21 cellular contexts compared by ENCODE assay signal in the genomic region with DNA sequence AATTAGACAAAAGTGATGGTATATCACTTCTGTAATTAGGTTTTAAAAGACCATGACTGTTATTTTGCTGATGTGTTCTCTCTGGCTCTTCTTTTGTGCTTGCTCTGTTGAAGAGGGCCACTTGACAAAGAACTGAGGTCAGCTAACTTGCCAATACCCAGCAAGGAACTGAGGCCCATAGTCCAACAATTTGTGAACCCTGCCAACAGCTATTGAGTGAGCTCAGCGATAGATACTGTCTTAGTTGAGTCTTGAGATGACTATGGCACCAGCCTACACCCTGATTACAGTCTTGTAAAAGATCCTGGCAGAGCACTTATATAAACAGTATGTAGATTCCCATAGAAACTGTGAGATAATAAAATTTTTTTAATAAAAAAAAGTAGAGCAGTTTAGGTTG.
DNase-seq lines count a peak whose midpoint lies in the region; ATAC-seq, FAIRE-seq and TF ChIP-seq lines count a peak whose summit lies in the region.
"Had no signal": no experiment of that assay in that cellular context is flagged by ENCODE, and none has a peak within 500 bp of the region (broad histone marks: within the 10 kb centered on the region; RNA-seq: fewer than 3 reads in every experiment).

No MANE protein-coding gene starts in this region.

- POLR2A ChIA-PET in endothelial cell of umbilical vein (lab: Charles Lee) = no interaction called here

- CTCF ChIA-PET in endothelial cell of umbilical vein (lab: Charles Lee) = interaction anchor here (0.8 kb wide), 1 partner anchor 200 kb away, joined by 4 read pairs; no protein-coding TSS in a partner anchor

- no peak overlapping the region for H2AFZ ChIP-seq in endothelial cell of umbilical vein (ENCODE audit: low read depth, low read length)
- H2AFZ ChIP-seq: PC-9 had no signal

- ATAC-seq in activated T-cell treated with anti-CD3 and anti-CD28 coated beads, Interleukin-2, amount 50 U/mL, for 72 hours (replicated peaks in 1 of 2) = peak in 1 of 2 donors; percentile 59
- no peak for ATAC-seq in HG03045 (IDR thresholded peaks at IDR 0.05; ENCODE audit: unreplicated experiment)
- ATAC-seq: activated T-cell treated with anti-CD3 and anti-CD28 coated beads, Interleukin-2, amount 50 U/mL, for 4 hours; HepG2 had no signal

- no peaks in the 10 kb centered on the region for H3K27me3 Mint-ChIP-seq in activated T-cell treated with anti-CD3 and anti-CD28 coated beads, Interleukin-2, amount 50 U/mL, for 72 hours (ENCODE audit: low read depth)

- H3K4me2 ChIP-seq in endothelial cell of umbilical vein (ENCODE audit: insufficient read depth, low read length) = no peak overlapping the region
- H3K4me2 ChIP-seq: PC-9 had no signal

- no peaks in the 10 kb centered on the region for H3K9me3 ChIP-seq in endothelial cell of umbilical vein (replicated peaks; ENCODE audit: control insufficient read depth, insufficient read depth, low read length)
- H3K9me3 ChIP-seq in HAP-1 = no peaks in the 10 kb centered on the region
- H3K9me3 ChIP-seq: neutrophil, uterus had no signal

- H3K4me1 ChIP-seq in endothelial cell of umbilical vein (ENCODE audit: control insufficient read depth, extremely low read depth, insufficient read depth, low read length) (no peaks in the 10 kb centered on the region), HAP-1 (no peaks in the 10 kb centered on the region)
- H3K4me1 ChIP-seq: uterus had no signal

- peaks cover 0 to 5% of the 10 kb centered on the region in 2 experiments for H3K36me3 ChIP-seq in endothelial cell of umbilical vein (ENCODE audit: control insufficient read depth in 2 of 2, extremely low read depth in 1 of 2, insufficient read depth in 2 of 2, low read length in 2 of 2)
- no peaks in the 10 kb centered on the region; the same call in 1 of the 2 replicates for H3K36me3 ChIP-seq in HAP-1 (replicated peaks)
- H3K36me3 ChIP-seq: neutrophil, uterus had no signal

- no peak for DNase-seq in activated T-cell treated with anti-CD3 and anti-CD28 coated beads, Interleukin-2, amount 50 U/mL, for 72 hours
- DNase-seq in activated T-cell treated with anti-CD3 and anti-CD28 coated beads for 4 hours = no peak
- peak; percentile 19 for DNase-seq in NCI-H2227 (lab: John Stamatoyannopoulos, UW; ENCODE audit: unreplicated experiment)
- DNase-seq in endothelial cell of umbilical vein (ENCODE audit: low read depth, low spot score) = no peak
- DNase-seq in pons (ENCODE audit: low spot score) = peak; percentile 49
- no peak for DNase-seq in HAP-1 (ENCODE audit: low spot score in 2 of 2)
- DNase-seq: activated naive CD4-positive, alpha-beta T cell; activated T-cell treated with anti-CD3 and anti-CD28 coated beads, Interleukin-2, amount 50 U/mL, for 4 hours; kidney; NCI-H1092; NCI-H187 treated with DMSO at 0.1 percent for 48 hours; NCI-H446 treated with DMSO at 0.1 percent for 48 hours; PC-9; SHP77 treated with DMSO at 0.1 percent for 48 hours; small intestine; stimulated activated CD4-positive, alpha-beta T cell treated with anti-CD3 and anti-CD28 coated beads, Interleukin-1b, Interleukin-23, amount 100 ng/mL, for 48 hours; uterus had no signal

- no peaks in the 10 kb centered on the region for H3K9me1 ChIP-seq in endothelial cell of umbilical vein (replicated peaks; ENCODE audit: control insufficient read depth, extremely low read depth, insufficient read depth, low read length)

- TF ChIP-seq POLR2A in endothelial cell of umbilical vein (IDR thresholded peaks at IDR 0.05; ENCODE audit: low read depth, low read length) = no peak

- peak overlapping the region; percentile 72 for H3K27ac Mint-ChIP-seq in activated T-cell treated with anti-CD3 and anti-CD28 coated beads, Interleukin-2, amount 50 U/mL, for 72 hours

- H3K4me3 ChIP-seq in endothelial cell of umbilical vein (replicated peaks in 1 of 3; ENCODE audit: insufficient read depth in 1 of 3, low read depth in 1 of 3, low read length in 3 of 3) = no peak overlapping the region
- H3K4me3 ChIP-seq in HAP-1 = no peak overlapping the region
- H3K4me3 ChIP-seq: PC-9, uterus had no signal

- H4K20me1 ChIP-seq in endothelial cell of umbilical vein (replicated peaks; ENCODE audit: control insufficient read depth, extremely low read depth, insufficient read depth, low read length) = no peaks in the 10 kb centered on the region

- no TSS peak for BruUV-seq in endothelial cell of umbilical vein (replicated peaks; lab: Mats Ljungman, UMichigan)

- peaks cover 20% of the 10 kb centered on the region for H3K4me1 Mint-ChIP-seq in activated T-cell treated with anti-CD3 and anti-CD28 coated beads, Interleukin-2, amount 50 U/mL, for 72 hours (ENCODE audit: low read depth)

- in situ Hi-C loops in HAP-1 (cut with MboI; ENCODE audit: low sequenced_read_pairs) = no loop called here

- no peak overlapping the region for H3K27ac ChIP-seq in endothelial cell of umbilical vein (ENCODE audit: insufficient read depth, low read depth, low read length)
- H3K27ac ChIP-seq: C4-2B, neutrophil, PC-9, uterus had no signal

- no peak for TF ChIP-seq CTCF in endothelial cell of umbilical vein (IDR thresholded peaks at IDR 0.05; ENCODE audit: extremely low read depth in 1 of 2, insufficient read depth in 1 of 2, low read depth in 1 of 2, low read length in 2 of 2)

- dilution Hi-C loops in endothelial cell of umbilical vein (cut with MboI; ENCODE audit: extremely low pct_ligation_motif_present, low sequenced_read_pairs) = no loop called here

- peak; percentile 26 for FAIRE-seq in endothelial cell of umbilical vein (lab: Jason Lieb, UNC)
- FAIRE-seq: HepG2, small intestine had no signal

- H3K4me3 Mint-ChIP-seq in activated T-cell treated with anti-CD3 and anti-CD28 coated beads, Interleukin-2, amount 50 U/mL, for 72 hours = no peak overlapping the region
- H3K4me3 Mint-ChIP-seq: activated T-cell treated with anti-CD3 and anti-CD28 coated beads, Interleukin-2, amount 50 U/mL, for 4 hours had no signal

- no peak overlapping the region for H3K9ac ChIP-seq in endothelial cell of umbilical vein (replicated peaks; ENCODE audit: extremely low read depth, insufficient read depth, low read length)

- H3K79me2 ChIP-seq in endothelial cell of umbilical vein (ENCODE audit: control insufficient read depth, insufficient read depth, low read length) = peaks cover 48% of the 10 kb centered on the region

- H3K27me3 ChIP-seq in endothelial cell of umbilical vein (ENCODE audit: control insufficient read depth in 2 of 2, insufficient read depth in 2 of 2, low read length in 2 of 2) (no peaks in the 10 kb centered on the region), HAP-1 (ENCODE audit: low read depth) (no peaks in the 10 kb centered on the region)
- H3K27me3 ChIP-seq: neutrophil, uterus had no signal

- H3K36me3 Mint-ChIP-seq in activated T-cell treated with anti-CD3 and anti-CD28 coated beads, Interleukin-2, amount 50 U/mL, for 72 hours (ENCODE audit: insufficient read depth in 2 of 2) = no peaks in the 10 kb centered on the region

- intact Hi-C loops in endothelial cell of umbilical vein (cut with micrococcal nuclease) = no loop called here

- H3K9me3 Mint-ChIP-seq in activated T-cell treated with anti-CD3 and anti-CD28 coated beads, Interleukin-2, amount 50 U/mL, for 72 hours = no peaks in the 10 kb centered on the region
- H3K9me3 Mint-ChIP-seq: activated T-cell treated with anti-CD3 and anti-CD28 coated beads, Interleukin-2, amount 50 U/mL, for 4 hours had no signal

TF ChIP-seq in endothelial cell of umbilical vein, 7 proteins besides CTCF, POLR2A, EP300 and RAD21:
- TF ChIP-seq FOS (IDR thresholded peaks at IDR 0.05; ENCODE audit: borderline replicate concordance, insufficient read depth, low read length) = no peak
TF ChIP-seq in endothelial cell of umbilical vein: peak in this region for 0.

Comparison
In these comparisons a context has a peak if more than half of its experiments do, and no peak if none do; other contexts are left out.
1. DNase-seq: peak in NCI-H2227 (single experiment) and pons (single experiment); none in activated T-cell treated with anti-CD3 and anti-CD28 coated beads, Interleukin-2, amount 50 U/mL, for 72 hours (0 of 2), activated T-cell treated with anti-CD3 and anti-CD28 coated beads for 4 hours (single experiment), endothelial cell of umbilical vein (single experiment) and HAP-1 (0 of 2).